2 cellular contexts compared by ENCODE assay signal in the genomic region with DNA sequence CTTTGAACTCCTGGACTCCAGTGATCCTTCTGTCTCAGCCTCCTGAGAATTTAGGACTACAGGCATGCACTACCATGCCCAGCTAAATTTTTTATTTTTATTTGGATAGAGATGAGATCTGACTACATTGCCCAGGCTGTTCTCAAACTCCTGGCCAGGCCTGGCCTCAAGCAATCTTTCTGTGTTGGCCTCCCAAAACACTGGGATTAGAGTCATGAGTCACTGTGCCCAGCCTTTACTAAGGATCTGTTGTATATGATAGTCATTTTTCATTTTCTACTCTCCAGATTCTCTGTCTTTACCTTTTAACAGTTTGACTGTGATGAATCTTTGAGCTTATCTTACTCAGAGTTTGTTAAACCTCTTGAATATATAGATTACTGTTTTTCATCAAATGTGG.
TF ChIP-seq lines count a peak whose summit lies in the region.

No MANE protein-coding gene starts in this region.

TF ChIP-seq in SK-N-SH, 30 proteins besides CTCF, POLR2A, EP300 and RAD21 (continued from another document):
- no peak for TF ChIP-seq SMC3 (IDR thresholded peaks at IDR 0.05; ENCODE audit: low read depth, low read length)
- TF ChIP-seq, protein P1, sequence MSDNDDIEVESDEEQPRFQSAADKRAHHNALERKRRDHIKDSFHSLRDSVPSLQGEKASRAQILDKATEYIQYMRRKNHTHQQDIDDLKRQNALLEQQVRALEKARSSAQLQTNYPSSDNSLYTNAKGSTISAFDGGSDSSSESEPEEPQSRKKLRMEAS (IDR thresholded peaks at IDR 0.05; ENCODE audit: low read depth): no peak
- TF ChIP-seq, protein P2, sequence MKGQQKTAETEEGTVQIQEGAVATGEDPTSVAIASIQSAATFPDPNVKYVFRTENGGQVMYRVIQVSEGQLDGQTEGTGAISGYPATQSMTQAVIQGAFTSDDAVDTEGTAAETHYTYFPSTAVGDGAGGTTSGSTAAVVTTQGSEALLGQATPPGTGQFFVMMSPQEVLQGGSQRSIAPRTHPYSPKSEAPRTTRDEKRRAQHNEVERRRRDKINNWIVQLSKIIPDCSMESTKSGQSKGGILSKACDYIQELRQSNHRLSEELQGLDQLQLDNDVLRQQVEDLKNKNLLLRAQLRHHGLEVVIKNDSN (IDR thresholded peaks at IDR 0.05; ENCODE audit: borderline replicate concordance, low read depth): no peak
- no peak for TF ChIP-seq RCOR1 (IDR thresholded peaks at IDR 0.05; ENCODE audit: low read length)
- no peak for TF ChIP-seq JUND (IDR thresholded peaks at IDR 0.05)
- TF ChIP-seq MEF2A (IDR thresholded peaks at IDR 0.05; ENCODE audit: borderline replicate concordance, low read depth): no peak
- TF ChIP-seq CHD2 (IDR thresholded peaks at IDR 0.05; ENCODE audit: low read length, partially characterized antibody): no peak
- no peak for TF ChIP-seq RFX5 (IDR thresholded peaks at IDR 0.05; ENCODE audit: low read length)
- TF ChIP-seq, protein P3, sequence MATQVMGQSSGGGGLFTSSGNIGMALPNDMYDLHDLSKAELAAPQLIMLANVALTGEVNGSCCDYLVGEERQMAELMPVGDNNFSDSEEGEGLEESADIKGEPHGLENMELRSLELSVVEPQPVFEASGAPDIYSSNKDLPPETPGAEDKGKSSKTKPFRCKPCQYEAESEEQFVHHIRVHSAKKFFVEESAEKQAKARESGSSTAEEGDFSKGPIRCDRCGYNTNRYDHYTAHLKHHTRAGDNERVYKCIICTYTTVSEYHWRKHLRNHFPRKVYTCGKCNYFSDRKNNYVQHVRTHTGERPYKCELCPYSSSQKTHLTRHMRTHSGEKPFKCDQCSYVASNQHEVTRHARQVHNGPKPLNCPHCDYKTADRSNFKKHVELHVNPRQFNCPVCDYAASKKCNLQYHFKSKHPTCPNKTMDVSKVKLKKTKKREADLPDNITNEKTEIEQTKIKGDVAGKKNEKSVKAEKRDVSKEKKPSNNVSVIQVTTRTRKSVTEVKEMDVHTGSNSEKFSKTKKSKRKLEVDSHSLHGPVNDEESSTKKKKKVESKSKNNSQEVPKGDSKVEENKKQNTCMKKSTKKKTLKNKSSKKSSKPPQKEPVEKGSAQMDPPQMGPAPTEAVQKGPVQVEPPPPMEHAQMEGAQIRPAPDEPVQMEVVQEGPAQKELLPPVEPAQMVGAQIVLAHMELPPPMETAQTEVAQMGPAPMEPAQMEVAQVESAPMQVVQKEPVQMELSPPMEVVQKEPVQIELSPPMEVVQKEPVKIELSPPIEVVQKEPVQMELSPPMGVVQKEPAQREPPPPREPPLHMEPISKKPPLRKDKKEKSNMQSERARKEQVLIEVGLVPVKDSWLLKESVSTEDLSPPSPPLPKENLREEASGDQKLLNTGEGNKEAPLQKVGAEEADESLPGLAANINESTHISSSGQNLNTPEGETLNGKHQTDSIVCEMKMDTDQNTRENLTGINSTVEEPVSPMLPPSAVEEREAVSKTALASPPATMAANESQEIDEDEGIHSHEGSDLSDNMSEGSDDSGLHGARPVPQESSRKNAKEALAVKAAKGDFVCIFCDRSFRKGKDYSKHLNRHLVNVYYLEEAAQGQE (IDR thresholded peaks at IDR 0.05; ENCODE audit: low read depth, low read length): no peak
- TF ChIP-seq RXRA (IDR thresholded peaks at IDR 0.05; ENCODE audit: borderline replicate concordance, low read depth): no peak
- no peak for TF ChIP-seq FOXJ3 (CRISPR knock-in tag; IDR thresholded peaks at IDR 0.05)
- TF ChIP-seq GABPA (IDR thresholded peaks at IDR 0.05; ENCODE audit: low read depth): no peak
- no peak for TF ChIP-seq MXI1 (IDR thresholded peaks at IDR 0.05; ENCODE audit: low read depth, low read length)
- no peak for TF ChIP-seq TCF12 (IDR thresholded peaks at IDR 0.05)

TF ChIP-seq in SK-N-SH treated with all-trans-retinoic acid at 6 μM for 48 hours, 23 proteins besides CTCF, POLR2A, EP300 and RAD21 (continued from another document):
- TF ChIP-seq, protein P4, sequence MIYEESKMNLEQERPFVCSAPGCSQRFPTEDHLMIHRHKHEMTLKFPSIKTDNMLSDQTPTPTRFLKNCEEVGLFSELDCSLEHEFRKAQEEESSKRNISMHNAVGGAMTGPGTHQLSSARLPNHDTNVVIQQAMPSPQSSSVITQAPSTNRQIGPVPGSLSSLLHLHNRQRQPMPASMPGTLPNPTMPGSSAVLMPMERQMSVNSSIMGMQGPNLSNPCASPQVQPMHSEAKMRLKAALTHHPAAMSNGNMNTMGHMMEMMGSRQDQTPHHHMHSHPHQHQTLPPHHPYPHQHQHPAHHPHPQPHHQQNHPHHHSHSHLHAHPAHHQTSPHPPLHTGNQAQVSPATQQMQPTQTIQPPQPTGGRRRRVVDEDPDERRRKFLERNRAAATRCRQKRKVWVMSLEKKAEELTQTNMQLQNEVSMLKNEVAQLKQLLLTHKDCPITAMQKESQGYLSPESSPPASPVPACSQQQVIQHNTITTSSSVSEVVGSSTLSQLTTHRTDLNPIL (CRISPR knock-in tag; IDR thresholded peaks at IDR 0.05; ENCODE audit: low read depth): no peak
- TF ChIP-seq ZNF565 (CRISPR knock-in tag; conservative IDR thresholded peaks at IDR 0.05; ENCODE audit: low read depth): no peak
- no peak for TF ChIP-seq ZFP3 (CRISPR knock-in tag; IDR thresholded peaks at IDR 0.05)
- no peak for TF ChIP-seq ZNF70 (CRISPR knock-in tag; IDR thresholded peaks at IDR 0.05)
- no peak for TF ChIP-seq GLIS3 (CRISPR knock-in tag; IDR thresholded peaks at IDR 0.05)
- no peak for TF ChIP-seq ZNF8 (CRISPR knock-in tag; IDR thresholded peaks at IDR 0.05)
- TF ChIP-seq TOX (CRISPR knock-in tag; IDR thresholded peaks at IDR 0.05; ENCODE audit: borderline replicate concordance): no peak
- no peak for TF ChIP-seq BACH2 (CRISPR knock-in tag; IDR thresholded peaks at IDR 0.05; ENCODE audit: borderline replicate concordance)
- TF ChIP-seq, protein P5, sequence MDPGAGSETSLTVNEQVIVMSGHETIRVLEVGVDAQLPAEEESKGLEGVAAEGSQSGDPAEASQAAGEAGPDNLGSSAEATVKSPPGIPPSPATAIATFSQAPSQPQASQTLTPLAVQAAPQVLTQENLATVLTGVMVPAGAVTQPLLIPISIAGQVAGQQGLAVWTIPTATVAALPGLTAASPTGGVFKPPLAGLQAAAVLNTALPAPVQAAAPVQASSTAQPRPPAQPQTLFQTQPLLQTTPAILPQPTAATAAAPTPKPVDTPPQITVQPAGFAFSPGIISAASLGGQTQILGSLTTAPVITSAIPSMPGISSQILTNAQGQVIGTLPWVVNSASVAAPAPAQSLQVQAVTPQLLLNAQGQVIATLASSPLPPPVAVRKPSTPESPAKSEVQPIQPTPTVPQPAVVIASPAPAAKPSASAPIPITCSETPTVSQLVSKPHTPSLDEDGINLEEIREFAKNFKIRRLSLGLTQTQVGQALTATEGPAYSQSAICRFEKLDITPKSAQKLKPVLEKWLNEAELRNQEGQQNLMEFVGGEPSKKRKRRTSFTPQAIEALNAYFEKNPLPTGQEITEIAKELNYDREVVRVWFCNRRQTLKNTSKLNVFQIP (CRISPR knock-in tag; IDR thresholded peaks at IDR 0.05; ENCODE audit: borderline replicate concordance, low read depth): no peak
- TF ChIP-seq SNAI2 (CRISPR knock-in tag; IDR thresholded peaks at IDR 0.05): no peak
- TF ChIP-seq, protein P6, sequence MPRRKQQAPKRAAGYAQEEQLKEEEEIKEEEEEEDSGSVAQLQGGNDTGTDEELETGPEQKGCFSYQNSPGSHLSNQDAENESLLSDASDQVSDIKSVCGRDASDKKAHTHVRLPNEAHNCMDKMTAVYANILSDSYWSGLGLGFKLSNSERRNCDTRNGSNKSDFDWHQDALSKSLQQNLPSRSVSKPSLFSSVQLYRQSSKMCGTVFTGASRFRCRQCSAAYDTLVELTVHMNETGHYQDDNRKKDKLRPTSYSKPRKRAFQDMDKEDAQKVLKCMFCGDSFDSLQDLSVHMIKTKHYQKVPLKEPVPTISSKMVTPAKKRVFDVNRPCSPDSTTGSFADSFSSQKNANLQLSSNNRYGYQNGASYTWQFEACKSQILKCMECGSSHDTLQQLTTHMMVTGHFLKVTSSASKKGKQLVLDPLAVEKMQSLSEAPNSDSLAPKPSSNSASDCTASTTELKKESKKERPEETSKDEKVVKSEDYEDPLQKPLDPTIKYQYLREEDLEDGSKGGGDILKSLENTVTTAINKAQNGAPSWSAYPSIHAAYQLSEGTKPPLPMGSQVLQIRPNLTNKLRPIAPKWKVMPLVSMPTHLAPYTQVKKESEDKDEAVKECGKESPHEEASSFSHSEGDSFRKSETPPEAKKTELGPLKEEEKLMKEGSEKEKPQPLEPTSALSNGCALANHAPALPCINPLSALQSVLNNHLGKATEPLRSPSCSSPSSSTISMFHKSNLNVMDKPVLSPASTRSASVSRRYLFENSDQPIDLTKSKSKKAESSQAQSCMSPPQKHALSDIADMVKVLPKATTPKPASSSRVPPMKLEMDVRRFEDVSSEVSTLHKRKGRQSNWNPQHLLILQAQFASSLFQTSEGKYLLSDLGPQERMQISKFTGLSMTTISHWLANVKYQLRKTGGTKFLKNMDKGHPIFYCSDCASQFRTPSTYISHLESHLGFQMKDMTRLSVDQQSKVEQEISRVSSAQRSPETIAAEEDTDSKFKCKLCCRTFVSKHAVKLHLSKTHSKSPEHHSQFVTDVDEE (CRISPR knock-in tag; IDR thresholded peaks at IDR 0.05): no peak
- TF ChIP-seq PPARA (CRISPR knock-in tag; IDR thresholded peaks at IDR 0.05; ENCODE audit: borderline replicate concordance): no peak
- no peak for TF ChIP-seq RARB (CRISPR knock-in tag; IDR thresholded peaks at IDR 0.05)
- TF ChIP-seq TCF4 (CRISPR knock-in tag; IDR thresholded peaks at IDR 0.05; ENCODE audit: borderline replicate concordance): no peak
